Comparison of ENCODE assay signal across 1 cellular context in the genomic region with DNA sequence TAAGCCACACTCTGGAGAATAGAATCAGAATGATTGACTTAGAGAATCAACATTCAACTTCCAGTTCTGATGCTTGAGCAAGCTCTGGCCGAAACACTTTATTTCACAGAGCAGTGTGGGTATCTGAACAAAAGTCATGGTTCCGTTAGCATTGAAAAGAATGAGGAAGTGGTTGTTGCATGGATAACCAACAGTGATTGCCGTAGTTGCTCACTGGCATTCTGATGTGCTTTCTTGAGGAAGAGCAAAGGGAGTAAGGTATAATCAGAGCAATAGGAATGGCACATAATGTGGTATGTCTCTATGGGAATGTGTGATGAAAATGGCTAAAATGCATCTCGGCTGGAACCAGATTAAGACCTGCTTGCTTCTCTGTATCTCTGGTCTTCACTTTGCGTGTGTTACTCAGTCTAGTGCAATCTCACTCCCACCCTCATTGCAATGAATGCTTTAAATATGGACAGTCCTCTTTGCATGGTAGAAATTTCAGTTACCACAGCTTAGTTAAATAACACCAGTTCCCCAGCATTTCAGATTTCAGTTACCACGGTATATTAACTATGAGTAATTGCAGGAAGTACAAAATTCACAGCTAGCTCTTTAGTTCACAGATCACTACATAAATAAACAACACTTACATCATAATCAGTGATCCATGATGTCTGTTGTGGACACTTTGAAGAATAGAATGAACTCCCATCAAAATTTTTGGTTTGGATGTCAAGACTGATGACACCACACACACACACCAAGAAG.
TF ChIP-seq lines count a peak whose summit lies in the region.

No MANE protein-coding gene starts in this region.

TF ChIP-seq in SK-N-SH, 30 proteins besides CTCF, POLR2A, EP300 and RAD21 (continued from another document):
- TF ChIP-seq IRF3 (IDR thresholded peaks at IDR 0.05; ENCODE audit: low read depth, low read length), result no peak
- TF ChIP-seq, protein P1, sequence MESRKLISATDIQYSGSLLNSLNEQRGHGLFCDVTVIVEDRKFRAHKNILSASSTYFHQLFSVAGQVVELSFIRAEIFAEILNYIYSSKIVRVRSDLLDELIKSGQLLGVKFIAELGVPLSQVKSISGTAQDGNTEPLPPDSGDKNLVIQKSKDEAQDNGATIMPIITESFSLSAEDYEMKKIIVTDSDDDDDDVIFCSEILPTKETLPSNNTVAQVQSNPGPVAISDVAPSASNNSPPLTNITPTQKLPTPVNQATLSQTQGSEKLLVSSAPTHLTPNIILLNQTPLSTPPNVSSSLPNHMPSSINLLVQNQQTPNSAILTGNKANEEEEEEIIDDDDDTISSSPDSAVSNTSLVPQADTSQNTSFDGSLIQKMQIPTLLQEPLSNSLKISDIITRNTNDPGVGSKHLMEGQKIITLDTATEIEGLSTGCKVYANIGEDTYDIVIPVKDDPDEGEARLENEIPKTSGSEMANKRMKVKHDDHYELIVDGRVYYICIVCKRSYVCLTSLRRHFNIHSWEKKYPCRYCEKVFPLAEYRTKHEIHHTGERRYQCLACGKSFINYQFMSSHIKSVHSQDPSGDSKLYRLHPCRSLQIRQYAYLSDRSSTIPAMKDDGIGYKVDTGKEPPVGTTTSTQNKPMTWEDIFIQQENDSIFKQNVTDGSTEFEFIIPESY (IDR thresholded peaks at IDR 0.05; ENCODE audit: borderline replicate concordance, low read depth), result no peak
- no peak for TF ChIP-seq MXI1 (IDR thresholded peaks at IDR 0.05; ENCODE audit: low read depth, low read length)
- no peak for TF ChIP-seq FOXJ3 (CRISPR knock-in tag; IDR thresholded peaks at IDR 0.05)
- no peak for TF ChIP-seq GABPA (IDR thresholded peaks at IDR 0.05; ENCODE audit: low read depth)
- TF ChIP-seq PBX3 (IDR thresholded peaks at IDR 0.05), result no peak
- no peak for TF ChIP-seq ELF1 (IDR thresholded peaks at IDR 0.05)
- TF ChIP-seq REST (IDR thresholded peaks at IDR 0.05; ENCODE audit: low read depth, low read length), result no peak
- no peak for TF ChIP-seq GATA2 (CRISPR knock-in tag; IDR thresholded peaks at IDR 0.05)
- TF ChIP-seq RCOR1 (IDR thresholded peaks at IDR 0.05; ENCODE audit: low read length), result no peak
- TF ChIP-seq SMC3 (IDR thresholded peaks at IDR 0.05; ENCODE audit: low read depth, low read length), result no peak
- TF ChIP-seq NFIC (IDR thresholded peaks at IDR 0.05; ENCODE audit: borderline replicate concordance), result no peak
- TF ChIP-seq, protein P2, sequence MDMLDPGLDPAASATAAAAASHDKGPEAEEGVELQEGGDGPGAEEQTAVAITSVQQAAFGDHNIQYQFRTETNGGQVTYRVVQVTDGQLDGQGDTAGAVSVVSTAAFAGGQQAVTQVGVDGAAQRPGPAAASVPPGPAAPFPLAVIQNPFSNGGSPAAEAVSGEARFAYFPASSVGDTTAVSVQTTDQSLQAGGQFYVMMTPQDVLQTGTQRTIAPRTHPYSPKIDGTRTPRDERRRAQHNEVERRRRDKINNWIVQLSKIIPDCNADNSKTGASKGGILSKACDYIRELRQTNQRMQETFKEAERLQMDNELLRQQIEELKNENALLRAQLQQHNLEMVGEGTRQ (IDR thresholded peaks at IDR 0.05; ENCODE audit: borderline replicate concordance, low read depth, low read length), result no peak
- TF ChIP-seq EZH2phosphoT487 (IDR thresholded peaks at IDR 0.05; ENCODE audit: borderline replicate concordance, low read depth), result no peak
- no peak for TF ChIP-seq SIN3A (IDR thresholded peaks at IDR 0.05; ENCODE audit: borderline replicate concordance, low read depth, low read length)
- no peak for TF ChIP-seq FOSL2 (IDR thresholded peaks at IDR 0.05; ENCODE audit: borderline replicate concordance, low read depth)
- no peak for TF ChIP-seq POLR2AphosphoS5 (IDR thresholded peaks at IDR 0.05; ENCODE audit: low read depth, low read length)
- TF ChIP-seq MAX (IDR thresholded peaks at IDR 0.05; ENCODE audit: low read depth), result no peak
